Comparison of ENCODE assay signal across 19 cellular contexts in the genomic region with DNA sequence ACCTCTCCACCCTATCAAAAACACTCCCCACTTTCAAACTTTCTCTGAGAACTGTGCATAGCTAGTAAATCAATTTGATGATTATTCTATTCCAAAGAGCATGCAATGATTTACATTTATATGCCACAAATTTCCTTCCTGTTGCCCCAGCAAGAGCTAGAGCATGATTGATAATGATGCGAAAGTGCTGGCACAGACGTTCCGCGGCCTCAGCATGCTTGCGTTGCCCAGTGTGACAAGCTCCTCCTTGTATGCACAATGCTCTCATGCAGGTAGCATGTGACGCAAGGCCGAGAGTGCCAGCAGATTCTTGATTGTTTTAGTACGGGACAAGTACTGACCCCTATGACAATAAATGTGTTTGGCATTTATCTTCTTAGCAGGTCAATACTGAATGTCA.
DNase-seq lines count a peak whose midpoint lies in the region; ATAC-seq, FAIRE-seq and TF ChIP-seq lines count a peak whose summit lies in the region.
"Had no signal": no experiment of that assay in that cellular context is flagged by ENCODE, and none has a peak within 500 bp of the region (broad histone marks: within the 10 kb centered on the region; RNA-seq: fewer than 3 reads in every experiment).

No MANE protein-coding gene starts in this region.

- H2AFZ ChIP-seq in hepatocyte = no peak overlapping the region

- no peaks in the 10 kb centered on the region for H3K4me1 ChIP-seq in hepatocyte (ENCODE audit: insufficient read depth)
- H3K4me1 ChIP-seq: gastrocnemius medialis had no signal

- no peak for ATAC-seq in GM18858 (IDR thresholded peaks at IDR 0.05; ENCODE audit: unreplicated experiment)
- ATAC-seq: activated CD4-positive, CD25-positive, alpha-beta regulatory T cell treated with anti-CD3 and anti-CD28 coated beads, Interleukin-2, amount 50 U/mL, for 24 hours; gastrocnemius medialis; stimulated activated effector memory CD8-positive, alpha-beta T cell treated with anti-CD3 and anti-CD28 coated beads, Interleukin-12 subunit alpha, Interleukin-12 subunit beta, amount 100 ng/mL, for 72 hours had no signal

- no peaks in the 10 kb centered on the region for H3K9me2 ChIP-seq in hepatocyte (replicated peaks; ENCODE audit: insufficient read depth)

- no peak for TF ChIP-seq CTCF in hepatocyte (IDR thresholded peaks at IDR 0.05; ENCODE audit: poor library complexity)

- FAIRE-seq in HTR-8/SVneo (lab: Jason Lieb, UNC) = no peak
- FAIRE-seq: kidney had no signal

- no peaks in the 10 kb centered on the region for H3K79me2 ChIP-seq in hepatocyte

- no peak overlapping the region for H3K4me2 ChIP-seq in hepatocyte

- peak; percentile 3 for DNase-seq in NCI-H1436 (lab: John Stamatoyannopoulos, UW)
- DNase-seq in NCI-H1436 treated with DMSO at 0.1 percent for 48 hours (lab: John Stamatoyannopoulos, UW) = no peak
- DNase-seq in NCI-H460 (ENCODE audit: extremely low read depth, low read depth) = peak; percentile 82
- DNase-seq in hepatocyte (ENCODE audit: low spot score) = peak; percentile 49
- DNase-seq in renal cortical epithelial cell (ENCODE audit: low read depth) = peak; percentile 9
- no peak for DNase-seq in GDM1 (lab: John Stamatoyannopoulos, UW)
- DNase-seq in HTR-8/SVneo (ENCODE audit: insufficient read length, low spot score) = no peak
- DNase-seq: 8988T; activated CD8-positive, alpha-beta memory T cell treated with anti-CD3 and anti-CD28 coated beads, Interleukin-2, amount 50 U/mL, for 48 hours; activated naive CD4-positive, alpha-beta T cell treated with anti-CD3 and anti-CD28 coated beads, Interleukin-2, amount 50 U/mL, for 16 hours; central memory CD4-positive, alpha-beta T cell; endodermal cell; gastrocnemius medialis; kidney; stimulated activated CD4-positive, alpha-beta T cell treated with anti-CD3 and anti-CD28 coated beads, Interleukin-4, amount 100 ng/mL, for 4 hours; SW 1271 had no signal

- no peaks in the 10 kb centered on the region for H4K20me1 ChIP-seq in hepatocyte (ENCODE audit: insufficient read depth, poor library complexity, severe bottlenecking)

- H3K27me3 ChIP-seq in hepatocyte = no peaks in the 10 kb centered on the region
- H3K27me3 ChIP-seq: gastrocnemius medialis had no signal

- no peaks in the 10 kb centered on the region for H3K36me3 ChIP-seq in hepatocyte (replicated peaks; ENCODE audit: insufficient read depth, low read depth)
- H3K36me3 ChIP-seq: gastrocnemius medialis had no signal

- H3K9me3 ChIP-seq in hepatocyte (ENCODE audit: low read depth) = no peaks in the 10 kb centered on the region
- H3K9me3 ChIP-seq: gastrocnemius medialis had no signal

- no peak overlapping the region for H3K4me3 ChIP-seq in hepatocyte
- H3K4me3 ChIP-seq: gastrocnemius medialis had no signal

- H3K27ac ChIP-seq in hepatocyte = no peak overlapping the region
- H3K27ac ChIP-seq: gastrocnemius medialis had no signal

- 60% methylated on average over 8 of the region's 8 CpGs for WGBS in hepatocyte (ENCODE audit: low lambda C conversion rate, missing lambda C conversion rate)

Comparison
In these comparisons a context has a peak if more than half of its experiments do, and no peak if none do; other contexts are left out.
1. DNase-seq: peak in NCI-H1436 (single experiment), NCI-H460 (single experiment), hepatocyte (single experiment) and renal cortical epithelial cell (single experiment); none in NCI-H1436 treated with DMSO at 0.1 percent for 48 hours (single experiment), GDM1 (single experiment) and HTR-8/SVneo (single experiment).